ENCODE assay signal across 18 cellular contexts in genomic region chr11:74680703-74681531, GRCh38. TPM values are rescaled to one million over a fixed set of nuclear protein-coding genes. Genes with fewer than 3 reads are reported as not detected.
A peak's percentile ranks its signal among the peaks of the same experiment; 100 is the strongest.
DNase-seq lines count a peak whose midpoint lies in the region; ATAC-seq, FAIRE-seq and TF ChIP-seq lines count a peak whose summit lies in the region.
"Had no signal": no experiment of that assay in that cellular context is flagged by ENCODE, and none has a peak within 500 bp of the region (broad histone marks: within the 10 kb centered on the region; RNA-seq: fewer than 3 reads in every experiment).

No MANE protein-coding gene starts in this region.

- no peak overlapping the region for H3K9ac ChIP-seq in kidney (ENCODE audit: low read length in 2 of 2)
- H3K9ac ChIP-seq: BLaER1 treated with 17β-estradiol and CSF1 and Interleukin-3, amounts not matched to agents 10 nM and 100 nM; GM23248 had no signal

- no peaks in the 10 kb centered on the region for H3K4me1 Mint-ChIP-seq in effector memory CD8-positive, alpha-beta T cell (ENCODE audit: low read depth in 2 of 2)

- no peak for FAIRE-seq in kidney (lab: Jason Lieb, UNC)

- WGBS in spleen, 5 donors: 91 to 96% (median 94%) methylated on average over 11 to 18 of the region's 18 CpGs

- peaks cover 0 to 25% (median 7%) of the 10 kb centered on the region in 7 donors for H3K27me3 ChIP-seq in spleen (replicated peaks in 1 of 7)
- H3K27me3 ChIP-seq: MG63 had no signal

- H3K9me3 ChIP-seq in kidney (ENCODE audit: control insufficient read depth in 1 of 2, low read length in 2 of 2) (no peaks in the 10 kb centered on the region), spleen (no peaks in the 10 kb centered on the region)
- H3K9me3 ChIP-seq: BLaER1 treated with 17β-estradiol and CSF1 and Interleukin-3, amounts not matched to agents 10 nM and 100 nM; colonic mucosa; MG63 had no signal

- no peak overlapping the region for H3K4me3 Mint-ChIP-seq in effector memory CD8-positive, alpha-beta T cell
- H3K4me3 Mint-ChIP-seq: naive thymus-derived CD4-positive, alpha-beta T cell had no signal

- no peaks in the 10 kb centered on the region for H3K36me3 Mint-ChIP-seq in effector memory CD8-positive, alpha-beta T cell (ENCODE audit: insufficient read depth)
- H3K36me3 Mint-ChIP-seq: naive thymus-derived CD4-positive, alpha-beta T cell had no signal

- DNase-seq in NCI-H69 (lab: John Stamatoyannopoulos, UW): peak; percentile 46
- peak; percentile 49 for DNase-seq in kidney
- DNase-seq in spleen: peak; percentile 51
- no peak for DNase-seq in effector memory CD8-positive, alpha-beta T cell
- no peak for DNase-seq in NCI-H1092 treated with DMSO at 0.1 percent for 48 hours (lab: John Stamatoyannopoulos, UW)
- DNase-seq: activated gamma-delta T cell, colonic mucosa, GM23248, MG63, NCI-H1694 treated with DMSO at 0.1 percent for 48 hours, NCI-H226 had no signal

- no peaks in the 10 kb centered on the region for H3K36me3 ChIP-seq in kidney (ENCODE audit: control insufficient read depth in 1 of 2, insufficient read depth in 2 of 2, low read length in 2 of 2)
- no peaks in the 10 kb centered on the region for H3K36me3 ChIP-seq in spleen
- H3K36me3 ChIP-seq: BLaER1 treated with 17β-estradiol and CSF1 and Interleukin-3, amounts not matched to agents 10 nM and 100 nM; colonic mucosa; MG63 had no signal

- H3K27ac ChIP-seq in C4-2B (peak overlapping the region; percentile 55), kidney (ENCODE audit: low read depth in 2 of 2, low read length in 2 of 2) (no peak overlapping the region), spleen (no peak overlapping the region)
- H3K27ac ChIP-seq: BLaER1 treated with 17β-estradiol and CSF1 and Interleukin-3, amounts not matched to agents 10 nM and 100 nM; colonic mucosa; epithelial cell of prostate; GM23248 had no signal

- peaks cover 0 to 6% of the 10 kb centered on the region in 2 donors for H3K4me1 ChIP-seq in kidney (ENCODE audit: control insufficient read depth in 1 of 2, insufficient read depth in 1 of 2, low read depth in 1 of 2, low read length in 2 of 2)
- peaks cover 0 to 19% (median 6%) of the 10 kb centered on the region in 6 donors for H3K4me1 ChIP-seq in spleen

- no peak overlapping the region for H3K27ac Mint-ChIP-seq in effector memory CD8-positive, alpha-beta T cell

- peaks cover 30 to 61% of the 10 kb centered on the region in 2 donors for H3K27me3 Mint-ChIP-seq in effector memory CD8-positive, alpha-beta T cell

- H3K9me3 Mint-ChIP-seq in effector memory CD8-positive, alpha-beta T cell: no peaks in the 10 kb centered on the region
- H3K9me3 Mint-ChIP-seq: naive thymus-derived CD4-positive, alpha-beta T cell had no signal

- TF ChIP-seq CTCF in C4-2B (conservative IDR thresholded peaks at IDR 0.05) (no peak), kidney (IDR thresholded peaks at IDR 0.05; ENCODE audit: borderline replicate concordance, extremely low read depth, insufficient read depth) (no peak), spleen (IDR thresholded peaks at IDR 0.05 in 8 of 11, conservative IDR thresholded peaks at IDR 0.05 in 3 of 11) (no peak)

- ATAC-seq in effector memory CD8-positive, alpha-beta T cell (replicated peaks): no peak
- no peak for ATAC-seq in GM21825 (IDR thresholded peaks at IDR 0.05; ENCODE audit: unreplicated experiment)
- ATAC-seq: naive thymus-derived CD4-positive, alpha-beta T cell had no signal

- no peak overlapping the region for H3K4me3 ChIP-seq in kidney (ENCODE audit: low read length in 2 of 2)
- H3K4me3 ChIP-seq in spleen: no peak overlapping the region
- H3K4me3 ChIP-seq: BLaER1 treated with 17β-estradiol and CSF1 and Interleukin-3, amounts not matched to agents 10 nM and 100 nM; colonic mucosa; GM23248; MG63 had no signal

- intact Hi-C loops in kidney (cut with DNase I): no loop called here
- intact Hi-C loops in spleen (cut with DNase I; ENCODE audit: low total_unique reads): no loop called here

- TF ChIP-seq POLR2A in spleen (IDR thresholded peaks at IDR 0.05): no peak

RNA-seq across cellular contexts. Expression of gene CHRDL2, which starts 50.3 kb away (rescaled TPM):
- 2.0 TPM for total RNA-seq in kidney
- 3.9 TPM for polyA plus RNA-seq in kidney (ENCODE audit: insufficient read depth, low read depth, low replicate concordance)
- 1 to 10 TPM in 3 of 7 donors, not detected in 4; 1.5 to 2.2 (median 1.7) TPM for total RNA-seq in spleen
- under 1 TPM in 2 of 3 donors, not detected in 1; 0.24 to 0.91 TPM for polyA plus RNA-seq in spleen
- total RNA-seq: GM23248; lung microvascular endothelial cell; naive thymus-derived CD4-positive, alpha-beta T cell; renal cortical epithelial cell had no signal
- polyA plus RNA-seq: GM23248; naive thymus-derived CD4-positive, alpha-beta T cell had no signal

Comparison
In these comparisons a context has a peak if more than half of its experiments do, and no peak if none do; other contexts are left out.
1. DNase-seq: peak in NCI-H69 (single experiment), kidney (single experiment) and spleen (single experiment); none in effector memory CD8-positive, alpha-beta T cell (0 of 3) and NCI-H1092 treated with DMSO at 0.1 percent for 48 hours (single experiment).